ENCODE assay signal across 1 cellular context in genomic region chr10:77887631-77888355, GRCh38.
TF ChIP-seq lines count a peak whose summit lies in the region.

No MANE protein-coding gene starts in this region.

TF ChIP-seq in HepG2, 621 proteins besides CTCF, POLR2A, EP300 and RAD21 (continued from another document and continues in another):
- peak; percentile 61 for TF ChIP-seq TBX2 (CRISPR knock-in tag; IDR thresholded peaks at IDR 0.05; ENCODE audit: borderline replicate concordance)
- peak; percentile 54 for TF ChIP-seq FOXP4 (CRISPR knock-in tag; IDR thresholded peaks at IDR 0.05)
- no peak for TF ChIP-seq FOXK2 (IDR thresholded peaks at IDR 0.05)
- peak; percentile 40 for TF ChIP-seq ETV5 (CRISPR knock-in tag; IDR thresholded peaks at IDR 0.05; ENCODE audit: borderline replicate concordance)
- TF ChIP-seq HMGXB3 (CRISPR knock-in tag; IDR thresholded peaks at IDR 0.05; ENCODE audit: borderline replicate concordance): no peak
- TF ChIP-seq ZSCAN30 (CRISPR knock-in tag; IDR thresholded peaks at IDR 0.05): no peak
- TF ChIP-seq SOX13 (IDR thresholded peaks at IDR 0.05): peak; percentile 79; the same call in 1 of the 2 replicates
- peak in 1 of 2 experiments; percentile 94; a peak in 2 of 4 replicates for TF ChIP-seq SOX13 (CRISPR knock-in tag; conservative IDR thresholded peaks at IDR 0.05 in 1 of 2, IDR thresholded peaks at IDR 0.05 in 1 of 2)
- TF ChIP-seq ZNF383 (CRISPR knock-in tag; IDR thresholded peaks at IDR 0.05; ENCODE audit: borderline replicate concordance): no peak; the same call in 1 of the 2 replicates
- TF ChIP-seq FOXO1 (CRISPR knock-in tag; IDR thresholded peaks at IDR 0.05): no peak; the same call in 1 of the 2 replicates
- peak; percentile 16; the same call in 1 of the 2 replicates for TF ChIP-seq ARID4A (CRISPR knock-in tag; IDR thresholded peaks at IDR 0.05; ENCODE audit: borderline replicate concordance)
- no peak for TF ChIP-seq NR2F6 (IDR thresholded peaks at IDR 0.05)
- TF ChIP-seq NR2F6 (CRISPR knock-in tag; IDR thresholded peaks at IDR 0.05): peak; percentile 12; the same call in 1 of the 2 replicates
- TF ChIP-seq HOXA3 (CRISPR knock-in tag; IDR thresholded peaks at IDR 0.05): no peak
- TF ChIP-seq ARNTL (CRISPR knock-in tag; IDR thresholded peaks at IDR 0.05): 0 out of 2 replicates have a peak, but pooled peaks have one; percentile 24
- TF ChIP-seq SP2 (CRISPR knock-in tag; IDR thresholded peaks at IDR 0.05): no peak
- TF ChIP-seq ZNF709 (CRISPR knock-in tag; IDR thresholded peaks at IDR 0.05): peak; percentile 32; the same call in 1 of the 2 replicates
- TF ChIP-seq NFIC (IDR thresholded peaks at IDR 0.05; ENCODE audit: low read length): 0 out of 2 replicates have a peak, but pooled peaks have one; percentile 15
- no peak for TF ChIP-seq DR1 (CRISPR knock-in tag; IDR thresholded peaks at IDR 0.05)
- peak; percentile 6; the same call in 1 of the 2 replicates for TF ChIP-seq ZBTB25 (CRISPR knock-in tag; IDR thresholded peaks at IDR 0.05)
- 0 out of 2 replicates have a peak, but pooled peaks have one; percentile 12 for TF ChIP-seq ATF2 (CRISPR knock-in tag; IDR thresholded peaks at IDR 0.05)
- TF ChIP-seq SOX6 (IDR thresholded peaks at IDR 0.05): no peak
- peak; percentile 93 for TF ChIP-seq SOX6 (CRISPR knock-in tag; IDR thresholded peaks at IDR 0.05)
- TF ChIP-seq ZNF441 (CRISPR knock-in tag; IDR thresholded peaks at IDR 0.05; ENCODE audit: borderline replicate concordance): no peak
- TF ChIP-seq SOX5 (CRISPR knock-in tag; IDR thresholded peaks at IDR 0.05; ENCODE audit: borderline replicate concordance): peak; percentile 95
- peak; percentile 78 for TF ChIP-seq PAXIP1 (CRISPR knock-in tag; conservative IDR thresholded peaks at IDR 0.05)
- TF ChIP-seq HCFC1 (IDR thresholded peaks at IDR 0.05; ENCODE audit: low read depth, low read length): no peak
- peak; percentile 36; the same call in 1 of the 2 replicates for TF ChIP-seq ZNF12 (CRISPR knock-in tag; IDR thresholded peaks at IDR 0.05)
- TF ChIP-seq NONO (IDR thresholded peaks at IDR 0.05): no peak
- peak; percentile 63; the same call in 1 of the 2 replicates for TF ChIP-seq NONO (CRISPR knock-in tag; conservative IDR thresholded peaks at IDR 0.05)
- TF ChIP-seq ZNF598 (CRISPR knock-in tag; IDR thresholded peaks at IDR 0.05; ENCODE audit: borderline replicate concordance): no peak
- TF ChIP-seq TFAP4 (IDR thresholded peaks at IDR 0.05; ENCODE audit: borderline replicate concordance, low read depth): peak; percentile 81
- TF ChIP-seq GATA4 (IDR thresholded peaks at IDR 0.05; ENCODE audit: borderline replicate concordance, low read depth): peak; percentile 15; the same call in 1 of the 2 replicates
- TF ChIP-seq POGK (CRISPR knock-in tag; conservative IDR thresholded peaks at IDR 0.05): 0 out of 2 replicates have a peak, but pooled peaks have one; percentile 20
- no peak; the same call in 1 of the 2 replicates for TF ChIP-seq ESRRA (CRISPR knock-in tag; IDR thresholded peaks at IDR 0.05; ENCODE audit: low read depth)
- TF ChIP-seq IKZF4 (CRISPR knock-in tag; IDR thresholded peaks at IDR 0.05; ENCODE audit: borderline replicate concordance, low read depth, not compliant biosample characterization): no peak
- no peak for TF ChIP-seq ZBTB39 (CRISPR knock-in tag; IDR thresholded peaks at IDR 0.05)
